In the genomic region with DNA sequence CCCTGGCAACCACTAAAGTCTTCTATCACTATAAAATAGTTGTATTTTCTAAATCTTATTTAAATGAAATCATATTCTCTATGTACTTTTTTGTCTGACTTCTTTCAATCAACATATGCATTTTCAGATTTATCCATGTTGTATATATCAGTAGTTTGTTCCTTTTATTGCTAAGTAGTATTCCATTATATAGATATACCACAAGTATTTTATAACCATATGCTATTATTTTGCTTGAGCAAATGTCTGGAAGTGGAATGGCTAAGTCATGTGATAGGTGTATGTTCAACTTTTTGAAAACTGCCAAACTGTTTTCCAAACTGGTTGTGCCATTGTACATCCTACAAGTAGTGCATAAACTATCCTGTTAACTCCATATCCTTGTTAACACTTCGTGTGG, we compare ENCODE assay signal across 25 cellular contexts.
"Had no signal": no experiment of that assay in that cellular context is flagged by ENCODE, and none has a peak within 500 bp of the region (broad histone marks: within the 10 kb centered on the region; RNA-seq: fewer than 3 reads in every experiment).

No MANE protein-coding gene starts in this region.

- H3K36me3 ChIP-seq: esophagus squamous epithelium, gastrocnemius medialis had no signal

- H3K4me1 Mint-ChIP-seq: endodermal cell had no signal

- H3K4me3 ChIP-seq: coronary artery, dorsolateral prefrontal cortex, esophagus muscularis mucosa, esophagus squamous epithelium, gastrocnemius medialis, gastroesophageal sphincter, heart left ventricle, heart right ventricle, hepatocyte had no signal

- H3K27me3 Mint-ChIP-seq: dendritic cell treated with granulocyte-macrophage colony-stimulating factor and Interleukin-4, amounts not matched to agents 40 ng/mL and 50 ng/mL, for 4 days; effector memory CD8-positive, alpha-beta T cell had no signal

- H3K4me2 ChIP-seq: hepatocyte had no signal

- H3K27ac Mint-ChIP-seq: dendritic cell treated with granulocyte-macrophage colony-stimulating factor and Interleukin-4, amounts not matched to agents 40 ng/mL and 50 ng/mL, for 4 days; effector memory CD8-positive, alpha-beta T cell; endodermal cell had no signal

- H3K4me1 ChIP-seq: esophagus muscularis mucosa, esophagus squamous epithelium, foreskin keratinocyte, gastrocnemius medialis, gastroesophageal sphincter, heart left ventricle, heart right ventricle had no signal

- ATAC-seq: effector memory CD8-positive, alpha-beta T cell; esophagus mucosa; gastrocnemius medialis; gastroesophageal sphincter; heart left ventricle; heart right ventricle had no signal

- H3K4me3 Mint-ChIP-seq: dendritic cell treated with granulocyte-macrophage colony-stimulating factor and Interleukin-4, amounts not matched to agents 40 ng/mL and 50 ng/mL, for 4 days; effector memory CD8-positive, alpha-beta T cell; endodermal cell had no signal

- H3K79me2 ChIP-seq: hepatocyte had no signal

- H3K9me3 ChIP-seq: esophagus muscularis mucosa, esophagus squamous epithelium, gastrocnemius medialis, gastroesophageal sphincter had no signal

- H2AFZ ChIP-seq: hepatocyte had no signal

- H3K27ac ChIP-seq: coronary artery, dorsolateral prefrontal cortex, epithelial cell of prostate, esophagus muscularis mucosa, esophagus squamous epithelium, foreskin keratinocyte, gastrocnemius medialis, gastroesophageal sphincter, heart left ventricle, heart right ventricle, hepatocyte had no signal

- DNase-seq: cortex of kidney; dorsolateral prefrontal cortex; effector CD4-positive, alpha-beta T cell; effector CD8-positive, alpha-beta T cell; effector memory CD4-positive, alpha-beta T cell; effector memory CD8-positive, alpha-beta T cell; endodermal cell; erythroblast; esophagus squamous epithelium; foreskin fibroblast; foreskin keratinocyte; foreskin melanocyte; gastrocnemius medialis; glutamatergic neuron; head of caudate nucleus; heart left ventricle; heart right ventricle; hippocampal formation had no signal

- H3K27me3 ChIP-seq: dorsolateral prefrontal cortex, esophagus muscularis mucosa, esophagus squamous epithelium, foreskin keratinocyte, gastrocnemius medialis, gastroesophageal sphincter, heart left ventricle, heart right ventricle, hepatocyte had no signal
